20 cellular contexts compared by ENCODE assay signal in genomic region chr1:108152782-108153222, GRCh38. TPM values are rescaled to one million over a fixed set of nuclear protein-coding genes. Genes with fewer than 3 reads are reported as not detected.
A peak's percentile ranks its signal among the peaks of the same experiment; 100 is the strongest.
DNase-seq lines count a peak whose midpoint lies in the region; ATAC-seq and TF ChIP-seq lines count a peak whose summit lies in the region.
"Had no signal": no experiment of that assay in that cellular context is flagged by ENCODE, and none has a peak within 500 bp of the region (broad histone marks: within the 10 kb centered on the region; RNA-seq: fewer than 3 reads in every experiment).

No MANE protein-coding gene starts in this region.

- no peaks in the 10 kb centered on the region for H3K27me3 ChIP-seq in naive thymus-derived CD4-positive, alpha-beta T cell (ENCODE audit: control insufficient read depth in 2 of 2, insufficient read depth in 2 of 2, low read length in 2 of 2)
- H3K27me3 ChIP-seq in CD8-positive, alpha-beta T cell (ENCODE audit: insufficient read depth, low read length), result no peaks in the 10 kb centered on the region

- no peak overlapping the region for H3K4me3 Mint-ChIP-seq in naive thymus-derived CD4-positive, alpha-beta T cell
- no peak overlapping the region for H3K4me3 Mint-ChIP-seq in CD8-positive, alpha-beta T cell
- H3K4me3 Mint-ChIP-seq: CD4-positive, CD25-positive, alpha-beta regulatory T cell; T-cell had no signal

- peak; percentile 76 for DNase-seq in MV-4-11 (lab: John Stamatoyannopoulos, UW)
- DNase-seq in naive thymus-derived CD4-positive, alpha-beta T cell, result no peak
- DNase-seq in CD8-positive, alpha-beta T cell, result no peak
- no peak for DNase-seq in T1000 (lab: John Stamatoyannopoulos, UW)
- no peak for DNase-seq in NCI-H2196 (lab: John Stamatoyannopoulos, UW; ENCODE audit: unreplicated experiment)
- DNase-seq: ACHN; AML-193; CD4-positive, CD25-positive, alpha-beta regulatory T cell; EL; GOT3; NCI-H1436; NCI-H2029; NCI-H2171 treated with DMSO at 0.1 percent for 48 hours; NCI-H774; T-cell had no signal

- peaks cover 0 to 16% (median 0%) of the 10 kb centered on the region in 3 experiments for H3K36me3 ChIP-seq in naive thymus-derived CD4-positive, alpha-beta T cell (ENCODE audit: control insufficient read depth in 2 of 3, insufficient read depth in 3 of 3, low read length in 3 of 3)
- peaks cover 4% of the 10 kb centered on the region for H3K36me3 ChIP-seq in CD8-positive, alpha-beta T cell (ENCODE audit: insufficient read depth, low read length)

- H3K36me3 Mint-ChIP-seq in naive thymus-derived CD4-positive, alpha-beta T cell, result peaks cover 0 to 39% (median 33%) of the 10 kb centered on the region in 5 donors
- peaks cover 47% of the 10 kb centered on the region for H3K36me3 Mint-ChIP-seq in CD8-positive, alpha-beta T cell

- TF ChIP-seq CTCF in CD8-positive, alpha-beta T cell (IDR thresholded peaks at IDR 0.05), result no peak

- no peaks in the 10 kb centered on the region for H3K27me3 Mint-ChIP-seq in naive thymus-derived CD4-positive, alpha-beta T cell
- no peaks in the 10 kb centered on the region for H3K27me3 Mint-ChIP-seq in CD8-positive, alpha-beta T cell (ENCODE audit: low read depth)
- H3K27me3 Mint-ChIP-seq: CD4-positive, CD25-positive, alpha-beta regulatory T cell; T-cell had no signal

- H3K27ac Mint-ChIP-seq in naive thymus-derived CD4-positive, alpha-beta T cell, result no peak overlapping the region
- no peak overlapping the region for H3K27ac Mint-ChIP-seq in CD8-positive, alpha-beta T cell
- H3K27ac Mint-ChIP-seq: CD4-positive, CD25-positive, alpha-beta regulatory T cell; T-cell had no signal

- H3K9me3 Mint-ChIP-seq in naive thymus-derived CD4-positive, alpha-beta T cell, result no peaks in the 10 kb centered on the region
- H3K9me3 Mint-ChIP-seq in CD8-positive, alpha-beta T cell, result no peaks in the 10 kb centered on the region
- H3K9me3 Mint-ChIP-seq: CD4-positive, CD25-positive, alpha-beta regulatory T cell; T-cell had no signal

- no peak overlapping the region for H3K27ac ChIP-seq in naive thymus-derived CD4-positive, alpha-beta T cell (ENCODE audit: low read depth, low read length)
- no peak overlapping the region for H3K27ac ChIP-seq in CD8-positive, alpha-beta T cell (ENCODE audit: low read depth, low read length)
- H3K27ac ChIP-seq: HL-60, SK-N-MC had no signal

- ATAC-seq in GM21423 (IDR thresholded peaks at IDR 0.05; ENCODE audit: unreplicated experiment) (peak; percentile 68), HG02588 (IDR thresholded peaks at IDR 0.05; ENCODE audit: unreplicated experiment) (peak; percentile 68), HG03025 (IDR thresholded peaks at IDR 0.05; ENCODE audit: low FRiP score, unreplicated experiment) (no peak)
- peak; percentile 42 for ATAC-seq in naive thymus-derived CD4-positive, alpha-beta T cell
- ATAC-seq in CD8-positive, alpha-beta T cell, result no peak
- ATAC-seq: T-cell had no signal

- no peak overlapping the region for H3K4me3 ChIP-seq in naive thymus-derived CD4-positive, alpha-beta T cell (ENCODE audit: low read length)
- H3K4me3 ChIP-seq in CD8-positive, alpha-beta T cell (ENCODE audit: low read depth, low read length), result no peak overlapping the region
- H3K4me3 ChIP-seq: SK-N-MC had no signal

- no peaks in the 10 kb centered on the region for H3K4me1 Mint-ChIP-seq in naive thymus-derived CD4-positive, alpha-beta T cell
- H3K4me1 Mint-ChIP-seq in CD8-positive, alpha-beta T cell (ENCODE audit: low read depth), result no peaks in the 10 kb centered on the region
- H3K4me1 Mint-ChIP-seq: CD4-positive, CD25-positive, alpha-beta regulatory T cell; T-cell had no signal

- no peaks in the 10 kb centered on the region for H3K4me1 ChIP-seq in naive thymus-derived CD4-positive, alpha-beta T cell (ENCODE audit: control insufficient read depth in 2 of 2, insufficient read depth in 2 of 2, low read length in 2 of 2)
- no peaks in the 10 kb centered on the region for H3K4me1 ChIP-seq in CD8-positive, alpha-beta T cell (ENCODE audit: insufficient read depth, low read length)

- intact Hi-C loops in naive thymus-derived CD4-positive, alpha-beta T cell (cut with micrococcal nuclease), result no loop called here
- intact Hi-C loops in CD8-positive, alpha-beta T cell (cut with DNase I, micrococcal nuclease), result no loop called here

- CTCF ChIA-PET in naive thymus-derived CD4-positive, alpha-beta T cell (lab: Charles Lee), result no interaction called here
- CTCF ChIA-PET in CD8-positive, alpha-beta T cell (lab: Charles Lee), result no interaction called here

- POLR2A ChIA-PET in naive thymus-derived CD4-positive, alpha-beta T cell (lab: Charles Lee), result no interaction called here
- POLR2A ChIA-PET in CD8-positive, alpha-beta T cell (lab: Charles Lee), result no interaction called here

- H3K9me3 ChIP-seq in naive thymus-derived CD4-positive, alpha-beta T cell (ENCODE audit: control insufficient read depth in 2 of 3, low read length in 3 of 3), result no peaks in the 10 kb centered on the region
- no peaks in the 10 kb centered on the region for H3K9me3 ChIP-seq in CD8-positive, alpha-beta T cell (ENCODE audit: low read length)

RNA-seq across cellular contexts. Expression of gene SLC25A24, which starts 47.3 kb away (rescaled TPM):
- total RNA-seq in naive thymus-derived CD4-positive, alpha-beta T cell, result 10 to 100 TPM in 3 of 5 experiments, 1 to 10 TPM in 2; 7.1 to 27.2 (median 10.2) TPM
- polyA plus RNA-seq in naive thymus-derived CD4-positive, alpha-beta T cell, result 10 to 100 TPM in 1 of 2 donors, 1 to 10 TPM in 1; 7.5 to 11.0 TPM
- total RNA-seq in CD8-positive, alpha-beta T cell, result 1 to 10 TPM; 3.3 to 4.3 TPM

Comparison
In these comparisons a context has a peak if more than half of its experiments do, and no peak if none do; other contexts are left out.
1. ATAC-seq: peak in GM21423 (single experiment), HG02588 (single experiment) and naive thymus-derived CD4-positive, alpha-beta T cell (single experiment); none in HG03025 (single experiment) and CD8-positive, alpha-beta T cell (single experiment).